In genomic region chr2:38690499-38691420, GRCh38 we compare ENCODE assay signal across 9 cellular contexts. TPM values are rescaled to one million over a fixed set of nuclear protein-coding genes. Genes with fewer than 3 reads are reported as not detected.
DNase-seq lines count a peak whose midpoint lies in the region; ATAC-seq and TF ChIP-seq lines count a peak whose summit lies in the region.
"Had no signal": no experiment of that assay in that cellular context is flagged by ENCODE, and none has a peak within 500 bp of the region (broad histone marks: within the 10 kb centered on the region; RNA-seq: fewer than 3 reads in every experiment).

No MANE protein-coding gene starts in this region.

- H2BK5ac ChIP-seq in IMR-90 (ENCODE audit: low read depth, low read length, poor library complexity, severe bottlenecking): peak overlapping the region; percentile 99

- DNase-seq in IMR-90: peak; percentile 97
- DNase-seq in amniotic stem cell (lab: John Stamatoyannopoulos, UW): peak; percentile 88
- DNase-seq in lung (ENCODE audit: low spot score): no peak
- DNase-seq in inferior parietal cortex (ENCODE audit: extremely low spot score): no peak
- no peak for DNase-seq in effector CD4-positive, alpha-beta T cell
- DNase-seq in GM20000 (ENCODE audit: low spot score): no peak
- DNase-seq: uterus had no signal

- H3K23ac ChIP-seq in IMR-90 (ENCODE audit: low read depth, low read length): peak overlapping the region; percentile 74

- H2BK15ac ChIP-seq in IMR-90 (ENCODE audit: low read depth, low read length): peak overlapping the region; percentile 72; the same call in 2 of the 3 replicates

- peak overlapping the region; percentile 97 for H2BK20ac ChIP-seq in IMR-90 (ENCODE audit: low read depth, low read length)

- peak overlapping the region; percentile 90 for H3K14ac ChIP-seq in IMR-90 (replicated peaks; ENCODE audit: low read depth, low read length)

- H3K27ac ChIP-seq in C4-2B (peak overlapping the region; percentile 38), IMR-90 (ENCODE audit: insufficient read depth, low read length) (peak overlapping the region; percentile 97), lung (ENCODE audit: low read depth in 1 of 2, low read length in 1 of 2) (no peak overlapping the region)
- H3K27ac ChIP-seq: uterus had no signal

- H4K91ac ChIP-seq in IMR-90 (ENCODE audit: insufficient read depth, low read depth, low read length): peak overlapping the region; percentile 91

- no peaks in the 10 kb centered on the region for H3K27me3 ChIP-seq in IMR-90 (ENCODE audit: control insufficient read depth, insufficient read depth, low read length)
- no peaks in the 10 kb centered on the region for H3K27me3 ChIP-seq in lung (ENCODE audit: control insufficient read depth, insufficient read depth)
- H3K27me3 ChIP-seq: uterus had no signal

- H3K36me3 ChIP-seq in IMR-90 (ENCODE audit: control insufficient read depth, insufficient read depth, low read length) (no peaks in the 10 kb centered on the region), lung (ENCODE audit: control insufficient read depth in 2 of 2, insufficient read depth in 2 of 2, low read length in 2 of 2) (peaks cover 2 to 10% of the 10 kb centered on the region in 2 donors)
- H3K36me3 ChIP-seq: uterus had no signal

- peak overlapping the region; percentile 28 to 91; a peak in 3 of 4 replicates for H4K8ac ChIP-seq in IMR-90 (ENCODE audit: low read depth in 2 of 2, low read length in 2 of 2)

- in situ Hi-C loops in IMR-90 (cut with MboI; ENCODE audit: low sequenced_read_pairs): no loop called here

- H2AK5ac ChIP-seq in IMR-90 (ENCODE audit: low read depth, low read length): peak overlapping the region; percentile 84

- peak overlapping the region; percentile 75 for H2AK9ac ChIP-seq in IMR-90 (replicated peaks; ENCODE audit: low read depth, low read length, poor library complexity)

- peak overlapping the region; percentile 20; the same call in 1 of the 2 replicates for H3K56ac ChIP-seq in IMR-90 (ENCODE audit: extremely low read depth, insufficient read depth, low read length)

- H2BK120ac ChIP-seq in IMR-90 (ENCODE audit: low read depth, low read length): peak overlapping the region; percentile 98

- 60% methylated on average over 1 of the region's 8 CpGs; no CpG with 5 or more reads in 1 of the 2 experiments for WGBS in IMR-90 (ENCODE audit: extremely low coverage in 2 of 2, insufficient read length in 1 of 2), 2 experiments
- WGBS in lung, 2 donors: 87 to 88% methylated on average over 8 of the region's 8 CpGs

- H3K4ac ChIP-seq in IMR-90 (ENCODE audit: low read depth, low read length): peak overlapping the region; percentile 96

- H3K4me1 ChIP-seq in IMR-90 (ENCODE audit: control insufficient read depth, insufficient read depth, low read length) (peaks cover 20% of the 10 kb centered on the region), lung (ENCODE audit: control insufficient read depth in 2 of 2, insufficient read depth in 2 of 2, low read length in 2 of 2) (peaks cover 2 to 4% of the 10 kb centered on the region in 2 donors)
- H3K4me1 ChIP-seq: uterus had no signal

- TF ChIP-seq RAD21 in IMR-90 (IDR thresholded peaks at IDR 0.05; ENCODE audit: low read length): 0 out of 2 replicates have a peak, but pooled peaks have one; percentile 11

- POLR2A ChIA-PET in IMR-90 (lab: Charles Lee; ENCODE audit: unreplicated experiment): interaction anchor here (0.6 to 1.2 kb wide), 2 partner anchors 61 to 102 kb away, joined by 3 read pairs; no protein-coding TSS in a partner anchor

- H4K20me1 ChIP-seq in IMR-90 (ENCODE audit: insufficient read depth, low read length): no peaks in the 10 kb centered on the region

- H2AFZ ChIP-seq in IMR-90 (replicated peaks; ENCODE audit: low read length, poor library complexity): peak overlapping the region; percentile 19

- peak overlapping the region; percentile 93 for H4K5ac ChIP-seq in IMR-90 (ENCODE audit: low read depth, low read length)

- CTCF ChIA-PET in IMR-90 (lab: Yijun Ruan, JAX): interaction anchor here (0.6 to 1.1 kb wide), 3 partner anchors 88 to 167 kb away, joined by 3 read pairs; partner anchors contain the start of gene HNRNPLL

- H3K18ac ChIP-seq in IMR-90 (ENCODE audit: low read depth, low read length): peak overlapping the region; percentile 99

- ATAC-seq in IMR-90 (ENCODE audit: low read depth): peak; percentile 91
- peak; percentile 58 for ATAC-seq in lung (ENCODE audit: insufficient read depth, low FRiP score)
- no peak for ATAC-seq in GM19455 (IDR thresholded peaks at IDR 0.05; ENCODE audit: unreplicated experiment)

- H3K4me3 ChIP-seq in IMR-90 (ENCODE audit: insufficient read depth, low read depth, low read length) (no peak overlapping the region), lung (no peak overlapping the region)
- H3K4me3 ChIP-seq: uterus had no signal

- H3K9me3 ChIP-seq in IMR-90 (ENCODE audit: control insufficient read depth, insufficient read depth, low read length) (no peaks in the 10 kb centered on the region), lung (ENCODE audit: control insufficient read depth in 2 of 2, insufficient read depth in 1 of 2, low read length in 1 of 2) (no peaks in the 10 kb centered on the region)
- H3K9me3 ChIP-seq: uterus had no signal

- H3K9me1 ChIP-seq in IMR-90 (ENCODE audit: insufficient read depth, low read length): peaks cover 18% of the 10 kb centered on the region; the same call in 1 of the 2 replicates

- TF ChIP-seq CTCF in C4-2B (conservative IDR thresholded peaks at IDR 0.05) (no peak), IMR-90 (conservative IDR thresholded peaks at IDR 0.05; ENCODE audit: low read depth, low read length) (no peak), lung (IDR thresholded peaks at IDR 0.05; ENCODE audit: control extremely low read depth, extremely low read depth) (no peak), GM20000 (IDR thresholded peaks at IDR 0.05; ENCODE audit: extremely low read depth, missing control alignments) (no peak)

- peaks cover 7 to 10% of the 10 kb centered on the region in 2 experiments; a peak in 1 of 4 replicates for H3K79me1 ChIP-seq in IMR-90 (ENCODE audit: low read depth in 1 of 2, low read length in 2 of 2)

- TF ChIP-seq POLR2A in IMR-90 (IDR thresholded peaks at IDR 0.05; ENCODE audit: low read depth, low read length): no peak

- peak overlapping the region; percentile 54 for H3K4me2 ChIP-seq in IMR-90 (ENCODE audit: low read depth, low read length)

- intact Hi-C loops in IMR-90 (cut with micrococcal nuclease): loop anchor here (1.0 kb wide), 2 partner anchors 23 to 26 kb away; no protein-coding TSS in a partner anchor

- dilution Hi-C loops in IMR-90 (cut with HindIII; ENCODE audit: low sequenced_read_pairs, unreplicated experiment): no loop called here

- peak overlapping the region; percentile 27; the same call in 1 of the 2 replicates for H3K9ac ChIP-seq in IMR-90 (ENCODE audit: low read depth, low read length)

- no TSS peak for BruUV-seq in IMR-90 (replicated peaks; lab: Mats Ljungman, UMichigan)

TF ChIP-seq in IMR-90, 13 proteins besides CTCF, POLR2A, EP300 and RAD21:
- TF ChIP-seq FOS (IDR thresholded peaks at IDR 0.05; ENCODE audit: low read depth, low read length): peak; percentile 97
- no peak for TF ChIP-seq SMC3 (IDR thresholded peaks at IDR 0.05; ENCODE audit: low read depth, low read length)
- no peak for TF ChIP-seq NFE2L2 (IDR thresholded peaks at IDR 0.05; ENCODE audit: low read depth, low read length)
- peak; percentile 40; the same call in 1 of the 2 replicates for TF ChIP-seq BHLHE40 (IDR thresholded peaks at IDR 0.05; ENCODE audit: low read depth, low read length)
- no peak for TF ChIP-seq MAFK (IDR thresholded peaks at IDR 0.05; ENCODE audit: low read depth, low read length)
- no peak for TF ChIP-seq MAZ (IDR thresholded peaks at IDR 0.05; ENCODE audit: borderline replicate concordance, low read depth, low read length)
- no peak for TF ChIP-seq RCOR1 (IDR thresholded peaks at IDR 0.05; ENCODE audit: insufficient replicate concordance, low read length)
- peak; percentile 57; the same call in 1 of the 2 replicates for TF ChIP-seq CEBPB (IDR thresholded peaks at IDR 0.05; ENCODE audit: low read depth, low read length)
- TF ChIP-seq MXI1 (IDR thresholded peaks at IDR 0.05; ENCODE audit: borderline replicate concordance, low read depth, low read length): no peak
- TF ChIP-seq USF2 (IDR thresholded peaks at IDR 0.05; ENCODE audit: low read depth, low read length): no peak
- TF ChIP-seq CHD1 (IDR thresholded peaks at IDR 0.05; ENCODE audit: low read depth, low read length): no peak
- TF ChIP-seq ELK1 (IDR thresholded peaks at IDR 0.05; ENCODE audit: borderline replicate concordance, low read depth, low read length): no peak
- no peak for TF ChIP-seq RFX5 (IDR thresholded peaks at IDR 0.05; ENCODE audit: low read depth, low read length)

RNA-seq across cellular contexts. Expression of gene GALM, which starts 24.8 kb away (rescaled TPM):
- total RNA-seq in IMR-90 (2012; rRNA removed) (16.4 and 24.2 TPM in 2 replicates), lung (10 to 100 TPM; 18.3 to 25.5 TPM)
- polyA plus RNA-seq in IMR-90 (2012; rRNA removed) (11.8 and 12.1 TPM in 2 replicates), lung (1 to 10 TPM; 7.6 to 9.9 TPM)
- 14.7 and 16.4 TPM in 2 replicates for polyA plus RNA-seq in IMR-90 (2012; cell fraction: cytosol; rRNA removed)
- polyA plus RNA-seq in IMR-90 (2012; cell fraction: nucleus; rRNA removed; ENCODE audit: low replicate concordance): 7.5 and 8.4 TPM in 2 replicates

Comparison
In these comparisons a context has a peak if more than half of its experiments do, and no peak if none do; other contexts are left out.
1. H3K27ac ChIP-seq: peak in C4-2B (single experiment) and IMR-90 (single experiment); none in lung (0 of 2).
2. DNase-seq: peak in IMR-90 (single experiment) and amniotic stem cell (single experiment); none in lung (single experiment), inferior parietal cortex (single experiment), effector CD4-positive, alpha-beta T cell (single experiment) and GM20000 (single experiment).